Comparison of ENCODE assay signal across 21 cellular contexts in genomic region chr9:96345551-96345950, GRCh38. TPM values are rescaled to one million over a fixed set of nuclear protein-coding genes. Genes with fewer than 3 reads are reported as not detected.
A peak's percentile ranks its signal among the peaks of the same experiment; 100 is the strongest.
DNase-seq lines count a peak whose midpoint lies in the region; ATAC-seq, FAIRE-seq and TF ChIP-seq lines count a peak whose summit lies in the region.
"Had no signal": no experiment of that assay in that cellular context is flagged by ENCODE, and none has a peak within 500 bp of the region (broad histone marks: within the 10 kb centered on the region; RNA-seq: fewer than 3 reads in every experiment).

No MANE protein-coding gene starts in this region.

- no peak overlapping the region for H3K4me3 Mint-ChIP-seq in endodermal cell
- H3K4me3 Mint-ChIP-seq in osteocyte (ENCODE audit: unreplicated experiment), result no peak overlapping the region
- H3K4me3 Mint-ChIP-seq in stimulated activated effector memory CD8-positive, alpha-beta T cell treated with anti-CD3 and anti-CD28 coated beads, Interleukin-12 subunit alpha, Interleukin-12 subunit beta, amount 100 ng/mL, for 72 hours, result no peak overlapping the region
- H3K4me3 Mint-ChIP-seq: CD4-positive, alpha-beta memory T cell had no signal

- peak overlapping the region; percentile 9 for H3K27ac Mint-ChIP-seq in endodermal cell
- peak overlapping the region; percentile 25 for H3K27ac Mint-ChIP-seq in osteocyte (ENCODE audit: unreplicated experiment)
- no peak overlapping the region for H3K27ac Mint-ChIP-seq in stimulated activated effector memory CD8-positive, alpha-beta T cell treated with anti-CD3 and anti-CD28 coated beads, Interleukin-12 subunit alpha, Interleukin-12 subunit beta, amount 100 ng/mL, for 72 hours

- H3K9me3 ChIP-seq in A549, result no peaks in the 10 kb centered on the region
- no peaks in the 10 kb centered on the region for H3K9me3 ChIP-seq in HUES64 (ENCODE audit: insufficient read depth, low read depth, low read length)
- peaks cover 7% of the 10 kb centered on the region for H3K9me3 ChIP-seq in endodermal cell (ENCODE audit: control insufficient read depth, low read length)
- H3K9me3 ChIP-seq: colonic mucosa, testis had no signal

- H3K4me1 ChIP-seq in A549 (peaks cover 43% of the 10 kb centered on the region), HUES64 (ENCODE audit: insufficient read depth, low read length) (peaks cover 39% of the 10 kb centered on the region), endodermal cell (ENCODE audit: control insufficient read depth, insufficient read depth, low read length) (no peaks in the 10 kb centered on the region)
- H3K4me1 ChIP-seq: colonic mucosa, parathyroid adenoma, testis had no signal

- H3K36me3 ChIP-seq in HUES64 (ENCODE audit: insufficient read depth, low read length) (0 out of 2 replicates have a peak, but pooled peaks cover 7% of the 10 kb centered on the region), endodermal cell (ENCODE audit: control insufficient read depth, insufficient read depth, low read length) (peaks cover 23% of the 10 kb centered on the region)
- H3K36me3 ChIP-seq: colonic mucosa had no signal

- POLR2A ChIA-PET in A549 (lab: Yijun Ruan, JAX), result interaction anchor here (0.6 kb wide), 1 partner anchor 433 kb away, joined by 6 read pairs; no protein-coding TSS in a partner anchor

- TF ChIP-seq RAD21 in A549 (conservative IDR thresholded peaks at IDR 0.05 in 1 of 2, IDR thresholded peaks at IDR 0.05 in 1 of 2), result no peak

- no peaks in the 10 kb centered on the region for H3K27me3 ChIP-seq in HUES64 (ENCODE audit: insufficient read depth, low read length)
- H3K27me3 ChIP-seq in endodermal cell (ENCODE audit: control insufficient read depth, insufficient read depth, low read length, poor library complexity, severe bottlenecking), result no peaks in the 10 kb centered on the region
- H3K27me3 ChIP-seq: colonic mucosa, testis had no signal

- H3K36me3 Mint-ChIP-seq in endodermal cell (ENCODE audit: low read depth) (peaks cover 23% of the 10 kb centered on the region), osteocyte (ENCODE audit: unreplicated experiment) (peaks cover 9% of the 10 kb centered on the region)
- H3K36me3 Mint-ChIP-seq in stimulated activated effector memory CD8-positive, alpha-beta T cell treated with anti-CD3 and anti-CD28 coated beads, Interleukin-12 subunit alpha, Interleukin-12 subunit beta, amount 100 ng/mL, for 72 hours, result no peaks in the 10 kb centered on the region

- TF ChIP-seq CTCF in A549 (IDR thresholded peaks at IDR 0.05), result no peak
- no peak for TF ChIP-seq CTCF in endodermal cell (conservative IDR thresholded peaks at IDR 0.05)
- TF ChIP-seq CTCF in osteocyte (IDR thresholded peaks at IDR 0.05), result no peak

- H3K27me3 Mint-ChIP-seq in endodermal cell (ENCODE audit: insufficient read depth) (no peaks in the 10 kb centered on the region), osteocyte (ENCODE audit: unreplicated experiment) (no peaks in the 10 kb centered on the region)
- H3K27me3 Mint-ChIP-seq: CD4-positive, alpha-beta memory T cell had no signal

- CTCF ChIA-PET in A549 (lab: Yijun Ruan, JAX), result interaction anchor here (1.0 kb wide), 1 partner anchor 18 kb away, joined by 3 read pairs; no protein-coding TSS in a partner anchor

- peaks cover 6% of the 10 kb centered on the region for H3K9me3 Mint-ChIP-seq in endodermal cell
- H3K9me3 Mint-ChIP-seq in osteocyte (ENCODE audit: unreplicated experiment), result no peaks in the 10 kb centered on the region
- no peaks in the 10 kb centered on the region for H3K9me3 Mint-ChIP-seq in stimulated activated effector memory CD8-positive, alpha-beta T cell treated with anti-CD3 and anti-CD28 coated beads, Interleukin-12 subunit alpha, Interleukin-12 subunit beta, amount 100 ng/mL, for 72 hours

- H3K27ac ChIP-seq in A549 (peak overlapping the region; percentile 78 to 86), HUES64 (ENCODE audit: low read depth, low read length) (0 out of 2 replicates have a peak overlapping the region, but pooled peaks have one; percentile 24), endodermal cell (ENCODE audit: low read depth, low read length) (peak overlapping the region; percentile 89)
- H3K27ac ChIP-seq: parathyroid adenoma had no signal

- no peak for TF ChIP-seq POLR2A in A549 (IDR thresholded peaks at IDR 0.05; ENCODE audit: low read length)

- TF ChIP-seq EP300 in A549 (IDR thresholded peaks at IDR 0.05), result no peak

- no peak overlapping the region for H3K9ac ChIP-seq in HUES64 (ENCODE audit: low read depth, low read length)
- no peak overlapping the region for H3K9ac ChIP-seq in endodermal cell (ENCODE audit: extremely low read depth, low read length, poor library complexity, severe bottlenecking)
- H3K9ac ChIP-seq: parathyroid adenoma had no signal

- H3K4me1 Mint-ChIP-seq in endodermal cell, result peaks cover 8% of the 10 kb centered on the region
- peaks cover 17% of the 10 kb centered on the region for H3K4me1 Mint-ChIP-seq in osteocyte (ENCODE audit: unreplicated experiment)
- no peaks in the 10 kb centered on the region for H3K4me1 Mint-ChIP-seq in stimulated activated effector memory CD8-positive, alpha-beta T cell treated with anti-CD3 and anti-CD28 coated beads, Interleukin-12 subunit alpha, Interleukin-12 subunit beta, amount 100 ng/mL, for 72 hours

- H3K4me2 ChIP-seq in A549, result no peak overlapping the region

- DNase-seq in A549 (ENCODE audit: low read depth in 1 of 2, low spot score in 1 of 2), result no peak
- no peak for DNase-seq in endodermal cell
- DNase-seq in osteocyte (ENCODE audit: extremely low spot score, unreplicated experiment), result no peak
- DNase-seq in activated CD8-positive, alpha-beta memory T cell treated with anti-CD3 and anti-CD28 coated beads for 24 hours, result no peak
- DNase-seq in central memory CD4-positive, alpha-beta T cell, result no peak
- DNase-seq in stimulated activated effector memory CD8-positive, alpha-beta T cell treated with anti-CD3 and anti-CD28 coated beads, Interleukin-12 subunit alpha, Interleukin-12 subunit beta, amount 100 ng/mL, for 72 hours (ENCODE audit: low spot score in 2 of 2), result no peak
- DNase-seq: activated CD4-positive, alpha-beta T cell treated with anti-CD3 and anti-CD28 coated beads for 48 hours; activated naive CD4-positive, alpha-beta T cell; aorta; CD4-positive, alpha-beta memory T cell; colonic mucosa; DND-41; NCI-H1694; NK-92 treated with Interleukin-12 subunit alpha and Interleukin-12 subunit beta, amount 100 ng/mL, for 24 hours; stimulated activated CD4-positive, alpha-beta T cell treated with anti-CD3 and anti-CD28 coated beads, Interleukin-4, amount 100 ng/mL, for 1 hour; testis had no signal

- H3K4me3 ChIP-seq in A549 (no peak overlapping the region), HUES64 (ENCODE audit: low read length) (no peak overlapping the region), endodermal cell (ENCODE audit: low read length) (no peak overlapping the region)
- H3K4me3 ChIP-seq: colonic mucosa, testis had no signal

- no peak for FAIRE-seq in A549 (lab: Jason Lieb, UNC)

- WGBS in A549 (ENCODE audit: missing lambda C conversion rate), result 94% methylated on average over 9 of the region's 9 CpGs
- WGBS in HUES64, result 87% methylated on average over 9 of the region's 9 CpGs
- 92 to 94% methylated on average over 4 to 9 of the region's 9 CpGs for WGBS in endodermal cell (ENCODE audit: insufficient coverage in 1 of 2, insufficient read length in 1 of 2), 2 experiments

- ATAC-seq in A549 (peak in 1 of 2 experiments; percentile 49; a peak in 4 of 6 replicates), GM21528 (IDR thresholded peaks at IDR 0.05; ENCODE audit: low FRiP score, unreplicated experiment) (no peak)
- no peak for ATAC-seq in stimulated activated effector memory CD8-positive, alpha-beta T cell treated with anti-CD3 and anti-CD28 coated beads, Interleukin-12 subunit alpha, Interleukin-12 subunit beta, amount 100 ng/mL, for 72 hours

TF ChIP-seq in A549, 52 proteins besides CTCF, POLR2A, EP300 and RAD21:
- no peak for TF ChIP-seq CBX8 (IDR thresholded peaks at IDR 0.05)
- TF ChIP-seq HES2 (IDR thresholded peaks at IDR 0.05), result no peak

RNA-seq across cellular contexts. Expression of gene SLC35D2, which starts 38.0 kb away (rescaled TPM):
- polyA plus RNA-seq in A549 (2011; rRNA removed), result 29.8 and 30.9 TPM in 2 replicates
- 10.1 and 12.3 TPM in 2 replicates for polyA plus RNA-seq in A549 (2012; cell fraction: cytosol; rRNA removed)
- 4.6 and 8.6 TPM in 2 replicates for polyA plus RNA-seq in A549 (2012; cell fraction: nucleus; rRNA removed)
- 13.8 to 15.2 TPM (median 13.8 TPM) in 3 replicates for polyA plus RNA-seq in A549 (2017; fragmentation: RNase III; extraction: RNeasy Plus Mini Kit Qiagen cat#74134 plus additional on column Dnase treatment)
- 8.6 and 11.0 TPM in 2 replicates for polyA minus RNA-seq in A549 (2011; rRNA and poly(A)+ RNA removed)
- 8.0 TPM for polyA plus RNA-seq in HUES64 (2013, experiment 1 of 2)
- 11.7 TPM for polyA plus RNA-seq in HUES64 (2013, experiment 2 of 2)
- 10 to 100 TPM; 31.9 to 36.2 TPM for total RNA-seq in endodermal cell
- polyA plus RNA-seq in endodermal cell (2013, experiment 1 of 2), result 14.7 TPM
- polyA plus RNA-seq in endodermal cell (2013, experiment 2 of 2), result 14.5 TPM
- total RNA-seq in osteocyte, result 18.3 and 20.2 TPM in 2 replicates

RNA-seq across cellular contexts. Expression of gene HSD17B3, which starts 43.6 kb away (rescaled TPM):
- polyA plus RNA-seq in A549 (2011; rRNA removed) (0.25 and 0.70 TPM in 2 replicates), A549 (2017; fragmentation: RNase III; extraction: RNeasy Plus Mini Kit Qiagen cat#74134 plus additional on column Dnase treatment) (0.10 to 0.22 TPM in 2 of 3 replicates, not detected in the other)
- polyA plus RNA-seq in A549 (2012; cell fraction: cytosol; rRNA removed), result not detected in 2 replicates
- polyA plus RNA-seq in A549 (2012; cell fraction: nucleus; rRNA removed), result 0.56 and 1.5 TPM in 2 replicates
- 0.58 TPM in 1 of 2 replicates, not detected in the other for polyA minus RNA-seq in A549 (2011; rRNA and poly(A)+ RNA removed)
- polyA plus RNA-seq in HUES64 (2013, experiment 1 of 2), result not detected
- polyA plus RNA-seq in HUES64 (2013, experiment 2 of 2), result not detected
- total RNA-seq in endodermal cell (under 1 TPM in 1 of 2 donors, not detected in 1; 0.40 TPM), osteocyte (not detected in 2 replicates)
- not detected for polyA plus RNA-seq in endodermal cell (2013, experiment 1 of 2)
- polyA plus RNA-seq in endodermal cell (2013, experiment 2 of 2), result not detected
- total RNA-seq: colonic mucosa, MCF 10A, myocyte had no signal
- polyA plus RNA-seq: CD4-positive, alpha-beta memory T cell had no signal

Comparison
In these comparisons a context has a peak if more than half of its experiments do, and no peak if none do; other contexts are left out.
1. H3K27ac ChIP-seq: peak in every context shown above with its lines; median percentile 89 in endodermal cell; 82 in A549; 24 in HUES64.